ENCODE assay signal across 18 cellular contexts in genomic region chr10:15815242-15815885, GRCh38. TPM values are rescaled to one million over a fixed set of nuclear protein-coding genes. Genes with fewer than 3 reads are reported as not detected.
DNase-seq lines count a peak whose midpoint lies in the region; ATAC-seq and FAIRE-seq lines count a peak whose summit lies in the region.
"Had no signal": no experiment of that assay in that cellular context is flagged by ENCODE, and none has a peak within 500 bp of the region (broad histone marks: within the 10 kb centered on the region; RNA-seq: fewer than 3 reads in every experiment).

No MANE protein-coding gene starts in this region.

- peak in 2 of 3 experiments; percentile 1 to 65 for DNase-seq in NCI-H1417 (lab: John Stamatoyannopoulos, UW)
- DNase-seq in NCI-H1417 treated with DMSO at 0.1 percent for 48 hours (lab: John Stamatoyannopoulos, UW), result no peak
- DNase-seq in NCI-H1105 treated with DMSO at 0.1 percent for 48 hours (lab: John Stamatoyannopoulos, UW), result peak; percentile 84
- DNase-seq in NCI-H748 (lab: John Stamatoyannopoulos, UW; ENCODE audit: unreplicated experiment), result peak; percentile 69
- no peak for DNase-seq in left colon
- no peak for DNase-seq in caudate nucleus (lab: John Stamatoyannopoulos, UW)
- DNase-seq in HTR-8/SVneo (ENCODE audit: insufficient read length, low spot score), result no peak
- no peak for DNase-seq in KBM-7
- DNase-seq: Calu3, GOT3, KG1, MM.1S, NCI-H187, NCI-H2171 treated with DMSO at 0.1 percent for 48 hours, NCI-H526, PC-9 had no signal

- H3K27ac ChIP-seq in caudate nucleus (ENCODE audit: low read depth, low read length), result no peak overlapping the region
- H3K27ac ChIP-seq: PC-9 had no signal

- in situ Hi-C loops in KBM-7 (cut with MboI; ENCODE audit: low pct_unique_long_range_greater_than_20kb, low sequenced_read_pairs), result no loop called here

- no peak for FAIRE-seq in HTR-8/SVneo (lab: Jason Lieb, UNC)
- FAIRE-seq: A204.1 had no signal

- intact Hi-C loops in left colon (cut with DNase I, micrococcal nuclease), result no loop called here

- ATAC-seq in left colon, result peak; percentile 85
- ATAC-seq: Right ventricle myocardium inferior had no signal

RNA-seq across cellular contexts. Expression of gene MINDY3, which starts 44.9 kb away (rescaled TPM):
- total RNA-seq in left colon, result 10 to 100 TPM; 26.4 to 29.7 TPM

Comparison
In these comparisons a context has a peak if more than half of its experiments do, and no peak if none do; other contexts are left out.
1. DNase-seq: peak in NCI-H1417 (2 of 3), NCI-H1105 treated with DMSO at 0.1 percent for 48 hours (single experiment) and NCI-H748 (single experiment); none in NCI-H1417 treated with DMSO at 0.1 percent for 48 hours (single experiment), left colon (0 of 2), caudate nucleus (0 of 61), HTR-8/SVneo (single experiment) and KBM-7 (single experiment).